1 cellular context compared by ENCODE assay signal in genomic region chr17:80992077-80992947, GRCh38.
TF ChIP-seq lines count a peak whose summit lies in the region.

No MANE protein-coding gene starts in this region.

TF ChIP-seq in H1, 55 proteins besides CTCF, POLR2A, EP300 and RAD21:
- TF ChIP-seq PHF8 (conservative IDR thresholded peaks at IDR 0.05; ENCODE audit: low read depth, low read length) (0 out of 2 replicates have a peak, but pooled peaks have one; percentile 30), CEBPB (IDR thresholded peaks at IDR 0.05; ENCODE audit: low read depth, low read length) (no peak), JUND (IDR thresholded peaks at IDR 0.05; ENCODE audit: low read length) (no peak), HDAC2 (IDR thresholded peaks at IDR 0.05; ENCODE audit: borderline replicate concordance in 1 of 2, low read depth in 2 of 2, low read length in 2 of 2) (no peak), KDM4A (IDR thresholded peaks at IDR 0.05; ENCODE audit: low read depth, low read length, severe bottlenecking) (peak; percentile 92), RFX5 (IDR thresholded peaks at IDR 0.05; ENCODE audit: borderline replicate concordance, low read depth, low read length) (no peak), SUZ12 (IDR thresholded peaks at IDR 0.05; ENCODE audit: low read length) (no peak), NRF1 (IDR thresholded peaks at IDR 0.05; ENCODE audit: low read depth, low read length) (no peak), TBP (IDR thresholded peaks at IDR 0.05; ENCODE audit: low read depth, low read length) (0 out of 2 replicates have a peak, but pooled peaks have one; percentile 19), ASH2L (IDR thresholded peaks at IDR 0.05; ENCODE audit: low read length) (no peak), TCF12 (IDR thresholded peaks at IDR 0.05; ENCODE audit: low read depth, low read length) (no peak), CBX5 (IDR thresholded peaks at IDR 0.05; ENCODE audit: low read depth, low read length) (no peak), EZH2 (IDR thresholded peaks at IDR 0.05; ENCODE audit: low read depth, low read length, severe bottlenecking) (peak; percentile 12), GTF2F1 (IDR thresholded peaks at IDR 0.05; ENCODE audit: borderline replicate concordance, low read depth, low read length) (no peak), CREB1 (IDR thresholded peaks at IDR 0.05) (no peak), POLR2AphosphoS5 (IDR thresholded peaks at IDR 0.05; ENCODE audit: low read depth, low read length) (no peak), TAF1 (IDR thresholded peaks at IDR 0.05; ENCODE audit: low read depth, low read length) (no peak), FOSL1 (IDR thresholded peaks at IDR 0.05; ENCODE audit: insufficient read depth, low read depth, low read length) (no peak), GABPA (IDR thresholded peaks at IDR 0.05; ENCODE audit: borderline replicate concordance, insufficient read depth, low read length) (no peak), CHD1 (IDR thresholded peaks at IDR 0.05; ENCODE audit: low read depth, low read length) (no peak), HDAC6 (IDR thresholded peaks at IDR 0.05; ENCODE audit: low read depth, low read length) (no peak), ZNF274 (IDR thresholded peaks at IDR 0.05; ENCODE audit: borderline replicate concordance, extremely low read depth, low read length) (no peak)
